In the genomic region with DNA sequence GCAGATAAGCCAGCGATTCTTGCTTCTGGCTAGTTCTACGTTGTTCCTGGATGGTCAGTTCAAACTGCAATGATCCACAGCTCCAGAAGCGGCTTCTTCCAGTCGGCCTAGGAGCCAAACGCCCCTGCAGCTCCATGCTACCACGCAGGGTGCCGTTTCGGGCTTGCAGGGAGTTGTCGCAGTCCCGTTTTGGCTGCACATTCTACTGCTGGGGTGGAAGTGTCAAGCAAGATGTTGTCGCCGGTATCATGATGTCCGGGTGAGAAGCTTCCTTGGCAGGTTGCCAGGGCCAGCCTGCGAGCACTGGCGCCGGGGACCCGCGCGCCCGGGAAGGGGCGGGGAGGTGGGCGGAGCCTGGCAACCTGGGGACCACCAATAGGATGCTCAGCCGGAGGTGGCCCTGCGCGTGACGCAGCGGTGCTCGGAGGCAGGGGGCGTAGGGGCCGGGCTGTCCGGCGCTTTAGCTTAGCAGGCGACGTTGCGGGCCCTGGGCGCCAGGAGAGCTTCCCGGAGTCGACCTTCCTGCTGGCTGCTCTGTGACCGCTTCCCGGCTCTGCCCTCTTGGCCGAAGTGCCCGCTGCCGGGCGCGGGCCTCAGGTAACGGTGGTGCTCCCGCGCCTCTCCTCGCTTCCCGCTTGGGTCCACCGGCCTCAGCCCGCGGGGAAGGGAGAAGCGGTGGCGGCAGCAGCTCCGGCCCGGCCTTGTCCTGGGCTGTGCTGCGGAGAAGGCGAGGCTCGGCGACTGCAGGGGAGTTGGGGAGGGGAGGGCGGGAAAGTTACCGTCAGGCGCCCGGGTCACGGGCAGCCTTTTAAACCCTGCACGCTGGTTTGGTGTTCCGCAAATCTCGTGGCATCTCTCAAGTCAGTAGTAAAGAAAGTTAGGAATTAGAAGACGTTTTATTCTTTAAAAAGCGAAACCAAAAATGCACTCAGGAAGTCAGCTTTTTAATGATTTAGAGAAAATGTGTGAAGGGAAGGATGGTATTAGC, we compare ENCODE assay signal across 7 cellular contexts. TPM values are rescaled to one million over a fixed set of nuclear protein-coding genes. Genes with fewer than 3 reads are reported as not detected.
DNase-seq lines count a peak whose midpoint lies in the region; ATAC-seq, FAIRE-seq and TF ChIP-seq lines count a peak whose summit lies in the region.

A gene (plus strand): TSS at position 458 of the 988 bp plus-strand sequence. CDS start 8,888 bp downstream, outside the sequence.

- H3K27me3 Mint-ChIP-seq in astrocyte (ENCODE audit: low read depth, unreplicated experiment) = peaks cover 4% of the 10 kb centered on the region

- DNase-seq in NCI-H1694 treated with DMSO at 0.1 percent for 48 hours (lab: John Stamatoyannopoulos, UW) = peak; percentile 84
- peak; percentile 87 for DNase-seq in T-helper 22 cell (ENCODE audit: low read depth)
- peak; percentile 82 for DNase-seq in astrocyte (ENCODE audit: low read depth)
- DNase-seq in hepatic stellate cell (ENCODE audit: low spot score) = peak; percentile 94
- DNase-seq in retinal pigment epithelial cell (ENCODE audit: low read depth) = peak; percentile 70

- no peaks in the 10 kb centered on the region for H3K9me3 Mint-ChIP-seq in astrocyte (ENCODE audit: unreplicated experiment)

- no peaks in the 10 kb centered on the region for H3K36me3 ChIP-seq in astrocyte (ENCODE audit: insufficient read depth, low read length)

- H3K4me3 ChIP-seq in astrocyte (ENCODE audit: insufficient read depth, low read depth, low read length) (peak within 1 kb of the TSS; percentile 90), retinal pigment epithelial cell (ENCODE audit: low read length) (peak within 1 kb of the TSS; percentile 79)

- FAIRE-seq in astrocyte (lab: Jason Lieb, UNC) = no peak

- peak within 1 kb of the TSS; percentile 93 for H2AFZ ChIP-seq in astrocyte (ENCODE audit: low read depth, low read length)

- peaks cover 15% of the 10 kb centered on the region for H3K4me1 Mint-ChIP-seq in astrocyte (ENCODE audit: low read depth, unreplicated experiment)

- peak within 1 kb of the TSS; percentile 96 for H3K4me3 Mint-ChIP-seq in astrocyte (ENCODE audit: unreplicated experiment)

- no peak for TF ChIP-seq CTCF in astrocyte (IDR thresholded peaks at IDR 0.05; ENCODE audit: insufficient read depth, low read depth, low read length)
- no peak for TF ChIP-seq CTCF in retinal pigment epithelial cell (conservative IDR thresholded peaks at IDR 0.05; ENCODE audit: low read depth, low read length)

- H3K9ac ChIP-seq in astrocyte (ENCODE audit: low read length) = peak within 1 kb of the TSS; percentile 92

- H3K27me3 ChIP-seq in astrocyte (ENCODE audit: insufficient read depth, low read length) = no peaks in the 10 kb centered on the region

- peak within 1 kb of the TSS; percentile 88 for H3K27ac ChIP-seq in astrocyte (ENCODE audit: low read depth, low read length)

- peaks cover 5% of the 10 kb centered on the region for H3K36me3 Mint-ChIP-seq in astrocyte (ENCODE audit: low read depth, unreplicated experiment)

- H3K4me2 ChIP-seq in astrocyte (ENCODE audit: low read length) = peak within 1 kb of the TSS; percentile 93

- H3K27ac Mint-ChIP-seq in astrocyte (ENCODE audit: unreplicated experiment) = peak within 1 kb of the TSS; percentile 87

- H4K20me1 ChIP-seq in astrocyte (ENCODE audit: insufficient read depth, low read length) = peaks cover 15% of the 10 kb centered on the region

- peak; percentile 97 for ATAC-seq in GM18498 (IDR thresholded peaks at IDR 0.05; ENCODE audit: unreplicated experiment)
- peak; percentile 92 for ATAC-seq in HG02884 (IDR thresholded peaks at IDR 0.05; ENCODE audit: unreplicated experiment)

- H3K79me2 ChIP-seq in astrocyte (ENCODE audit: insufficient read depth, low read length) = peaks cover 37% of the 10 kb centered on the region

- peaks cover 15% of the 10 kb centered on the region for H3K4me1 ChIP-seq in astrocyte (ENCODE audit: insufficient read depth, low read length)

- H3K9me3 ChIP-seq in astrocyte (ENCODE audit: insufficient read depth, low read depth, low read length) = no peaks in the 10 kb centered on the region

RNA-seq across cellular contexts. Expression of the gene that starts here (rescaled TPM):
- total RNA-seq in astrocyte = 94.7 and 111 TPM in 2 replicates

Comparison
In these comparisons a context has a peak if more than half of its experiments do, and no peak if none do; other contexts are left out.
1. Peak in every context shown above with its lines: DNase-seq, ATAC-seq, H3K4me3 ChIP-seq and H3K27ac ChIP-seq.